ENCODE assay signal across 10 cellular contexts in genomic region chr5:168314735-168315411, GRCh38. TPM values are rescaled to one million over a fixed set of nuclear protein-coding genes. Genes with fewer than 3 reads are reported as not detected.
DNase-seq lines count a peak whose midpoint lies in the region; ATAC-seq and TF ChIP-seq lines count a peak whose summit lies in the region.
"Had no signal": no experiment of that assay in that cellular context is flagged by ENCODE, and none has a peak within 500 bp of the region (broad histone marks: within the 10 kb centered on the region; RNA-seq: fewer than 3 reads in every experiment).

No MANE protein-coding gene starts in this region.

- no peak overlapping the region for H3K23ac ChIP-seq in neuronal stem cell (ENCODE audit: low read depth, low read length, poor library complexity)

- no peak overlapping the region for H3K4ac ChIP-seq in neuronal stem cell (ENCODE audit: low read length)

- DNase-seq in DMS53 treated with DMSO at 0.1 percent for 48 hours (lab: John Stamatoyannopoulos, UW; ENCODE audit: unreplicated experiment) (peak; percentile 83), Panc1 (ENCODE audit: low read depth, low spot score) (peak; percentile 47), fibroblast of lung (ENCODE audit: low read depth in 2 of 2) (peak; percentile 91 to 97), neural progenitor cell (ENCODE audit: low spot score) (no peak), hypothalamus (lab: John Stamatoyannopoulos, UW) (no peak), Ammon's horn (ENCODE audit: low spot score) (no peak), neuronal stem cell (ENCODE audit: low spot score) (no peak)
- no peak for DNase-seq in activated naive CD8-positive, alpha-beta T cell treated with anti-CD3 and anti-CD28 coated beads, Interleukin-2, amount 50 U/mL, for 24 hours
- DNase-seq: activated CD8-positive, alpha-beta T cell treated with anti-CD3 and anti-CD28 coated beads, Interleukin-2, amount 10 ng/mL, durations not matched to agents 7 days and 5 days; NCI-H2171 had no signal

- H2BK15ac ChIP-seq in neuronal stem cell (ENCODE audit: low read length): no peak overlapping the region

- peaks cover 20% of the 10 kb centered on the region for H3F3A ChIP-seq in neural progenitor cell (ENCODE audit: low read depth)

- ATAC-seq in Panc1: peak; percentile 69
- no peak for ATAC-seq in activated naive CD8-positive, alpha-beta T cell treated with anti-CD3 and anti-CD28 coated beads, Interleukin-2, amount 50 U/mL, for 24 hours
- ATAC-seq: activated CD8-positive, alpha-beta T cell treated with anti-CD3 and anti-CD28 coated beads, Interleukin-2, amount 10 ng/mL, durations not matched to agents 7 days and 5 days had no signal

- WGBS in neuronal stem cell (ENCODE audit: extremely low coverage in 2 of 2, insufficient read length in 2 of 2, insufficient replicate concordance in 1 of 2), 2 donors: no CpG with 5 or more reads among the region's 12 CpGs

- H3K36me3 Mint-ChIP-seq in neural progenitor cell: no peaks in the 10 kb centered on the region
- H3K36me3 Mint-ChIP-seq in activated naive CD8-positive, alpha-beta T cell treated with anti-CD3 and anti-CD28 coated beads, Interleukin-2, amount 50 U/mL, for 24 hours (ENCODE audit: low read depth): no peaks in the 10 kb centered on the region

- no peaks in the 10 kb centered on the region for H3K79me2 ChIP-seq in fibroblast of lung (ENCODE audit: control insufficient read depth, insufficient read depth, low read length)
- H3K79me2 ChIP-seq in neural progenitor cell (ENCODE audit: low read depth): peaks cover 9% of the 10 kb centered on the region

- H3K79me1 ChIP-seq in neuronal stem cell (ENCODE audit: low read depth, low read length): peaks cover 2% of the 10 kb centered on the region

- peak overlapping the region; percentile 29; the same call in 1 of the 2 replicates for H3K27ac ChIP-seq in Panc1 (ENCODE audit: low read length)
- peak overlapping the region; percentile 60 for H3K27ac ChIP-seq in fibroblast of lung (ENCODE audit: insufficient read depth, low read length)
- no peak overlapping the region for H3K27ac ChIP-seq in neural progenitor cell
- H3K27ac ChIP-seq in neuronal stem cell (replicated peaks; ENCODE audit: low read length): no peak overlapping the region

- H4K20me1 ChIP-seq in fibroblast of lung (ENCODE audit: control insufficient read depth, extremely low read depth, insufficient read depth, low read length) (no peaks in the 10 kb centered on the region), neural progenitor cell (ENCODE audit: low read depth) (no peaks in the 10 kb centered on the region)

- H3K9ac ChIP-seq in fibroblast of lung (ENCODE audit: insufficient read depth, low read length) (peak overlapping the region; percentile 4), neural progenitor cell (no peak overlapping the region), neuronal stem cell (ENCODE audit: low read depth, low read length, poor library complexity) (no peak overlapping the region)

- in situ Hi-C loops in Panc1 (cut with HindIII; ENCODE audit: low pct_unique_long_range_greater_than_20kb, low sequenced_read_pairs): no loop called here

- peak overlapping the region; percentile 69 for H3K4me3 Mint-ChIP-seq in neural progenitor cell
- H3K4me3 Mint-ChIP-seq in activated naive CD8-positive, alpha-beta T cell treated with anti-CD3 and anti-CD28 coated beads, Interleukin-2, amount 50 U/mL, for 24 hours: no peak overlapping the region
- H3K4me3 Mint-ChIP-seq: activated CD8-positive, alpha-beta T cell treated with anti-CD3 and anti-CD28 coated beads, Interleukin-2, amount 10 ng/mL, durations not matched to agents 7 days and 5 days had no signal

- no peak overlapping the region for H2BK12ac ChIP-seq in neuronal stem cell (ENCODE audit: low read length)

- CTCF ChIA-PET in Panc1 (lab: Charles Lee): no interaction called here

- peak overlapping the region; percentile 92 for H3K27ac Mint-ChIP-seq in neural progenitor cell
- H3K27ac Mint-ChIP-seq in activated naive CD8-positive, alpha-beta T cell treated with anti-CD3 and anti-CD28 coated beads, Interleukin-2, amount 50 U/mL, for 24 hours: no peak overlapping the region
- H3K27ac Mint-ChIP-seq: activated CD8-positive, alpha-beta T cell treated with anti-CD3 and anti-CD28 coated beads, Interleukin-2, amount 10 ng/mL, durations not matched to agents 7 days and 5 days had no signal

- POLR2A ChIA-PET in Panc1 (lab: Charles Lee): interaction anchor here (0.6 to 0.7 kb wide), 3 partner anchors 33 to 995 kb away, joined by 5 to 8 read pairs (median 8); no protein-coding TSS in a partner anchor

- peaks cover 28% of the 10 kb centered on the region for H3K4me1 ChIP-seq in Panc1 (ENCODE audit: control insufficient read depth, insufficient read depth, low read length)
- H3K4me1 ChIP-seq in fibroblast of lung (ENCODE audit: control insufficient read depth, extremely low read depth, insufficient read depth, low read length): peaks cover 32% of the 10 kb centered on the region
- peaks cover 28% of the 10 kb centered on the region for H3K4me1 ChIP-seq in neural progenitor cell
- peaks cover 25 to 40% of the 10 kb centered on the region in 2 donors for H3K4me1 ChIP-seq in neuronal stem cell (ENCODE audit: control insufficient read depth in 2 of 2, insufficient read depth in 1 of 2, low read depth in 1 of 2, low read length in 2 of 2)

- no peak overlapping the region for H2BK5ac ChIP-seq in neuronal stem cell (ENCODE audit: low read length)

- no peak overlapping the region for H4K8ac ChIP-seq in neuronal stem cell (ENCODE audit: low read depth, low read length)

- no peak overlapping the region for H2BK120ac ChIP-seq in neuronal stem cell (ENCODE audit: low read depth, low read length)

- H3K4me1 Mint-ChIP-seq in neural progenitor cell: peaks cover 54% of the 10 kb centered on the region
- no peaks in the 10 kb centered on the region for H3K4me1 Mint-ChIP-seq in activated naive CD8-positive, alpha-beta T cell treated with anti-CD3 and anti-CD28 coated beads, Interleukin-2, amount 50 U/mL, for 24 hours

- H3K14ac ChIP-seq in neuronal stem cell (ENCODE audit: low read length): no peak overlapping the region

- no peak overlapping the region for H4K91ac ChIP-seq in neuronal stem cell (ENCODE audit: low read depth, low read length, poor library complexity)

- H3K9me3 Mint-ChIP-seq in neural progenitor cell: no peaks in the 10 kb centered on the region
- no peaks in the 10 kb centered on the region for H3K9me3 Mint-ChIP-seq in activated naive CD8-positive, alpha-beta T cell treated with anti-CD3 and anti-CD28 coated beads, Interleukin-2, amount 50 U/mL, for 24 hours

- H3K4me3 ChIP-seq in Panc1 (ENCODE audit: low read depth in 2 of 2, low read length in 2 of 2) (no peak overlapping the region), fibroblast of lung (replicated peaks in 1 of 4; ENCODE audit: control extremely low read depth in 1 of 4, insufficient read depth in 1 of 4, low read depth in 3 of 4, low read length in 4 of 4) (no peak overlapping the region), neural progenitor cell (no peak overlapping the region), neuronal stem cell (ENCODE audit: low read length in 2 of 2) (no peak overlapping the region)

- H3K36me3 ChIP-seq in Panc1 (ENCODE audit: control insufficient read depth, insufficient read depth, low read length) (no peaks in the 10 kb centered on the region), fibroblast of lung (ENCODE audit: control insufficient read depth, insufficient read depth, low read length) (no peaks in the 10 kb centered on the region), neural progenitor cell (no peaks in the 10 kb centered on the region), neuronal stem cell (replicated peaks in 1 of 2; ENCODE audit: control insufficient read depth in 2 of 2, insufficient read depth in 2 of 2, low read length in 2 of 2) (no peaks in the 10 kb centered on the region)

- H3K9me3 ChIP-seq in Panc1 (ENCODE audit: control insufficient read depth, insufficient read depth, low read depth, low read length) (no peaks in the 10 kb centered on the region), fibroblast of lung (ENCODE audit: control insufficient read depth, insufficient read depth, low read depth, low read length) (no peaks in the 10 kb centered on the region), neural progenitor cell (ENCODE audit: low read depth) (no peaks in the 10 kb centered on the region), neuronal stem cell (replicated peaks in 1 of 2; ENCODE audit: control insufficient read depth in 2 of 2, insufficient read depth in 1 of 2, low read depth in 1 of 2, low read length in 2 of 2) (no peaks in the 10 kb centered on the region)

- no peaks in the 10 kb centered on the region for H3K27me3 Mint-ChIP-seq in neural progenitor cell (ENCODE audit: insufficient read depth, low read depth)
- no peaks in the 10 kb centered on the region for H3K27me3 Mint-ChIP-seq in activated naive CD8-positive, alpha-beta T cell treated with anti-CD3 and anti-CD28 coated beads, Interleukin-2, amount 50 U/mL, for 24 hours

- H3K18ac ChIP-seq in neuronal stem cell (ENCODE audit: low read length): no peak overlapping the region

- H3K27me3 ChIP-seq in Panc1 (ENCODE audit: control insufficient read depth, insufficient read depth, low read length): no peaks in the 10 kb centered on the region
- H3K27me3 ChIP-seq in fibroblast of lung (ENCODE audit: control insufficient read depth, insufficient read depth, low read length): no peaks in the 10 kb centered on the region
- H3K27me3 ChIP-seq in neural progenitor cell: no peaks in the 10 kb centered on the region
- no peaks in the 10 kb centered on the region for H3K27me3 ChIP-seq in neuronal stem cell (ENCODE audit: control insufficient read depth in 3 of 3, insufficient read depth in 3 of 3, low read depth in 1 of 3, low read length in 3 of 3)

- H2AFZ ChIP-seq in fibroblast of lung (ENCODE audit: low read length) (no peak overlapping the region), neural progenitor cell (replicated peaks) (no peak overlapping the region), neuronal stem cell (ENCODE audit: low read length) (no peak overlapping the region)

- intact Hi-C loops in Panc1 (cut with micrococcal nuclease; ENCODE audit: unreplicated experiment): no loop called here

- BruUV-seq in Panc1 (replicated peaks; lab: Mats Ljungman, UMichigan): no TSS peak

- no peak overlapping the region for H2AK5ac ChIP-seq in neuronal stem cell (ENCODE audit: low read depth, low read length)

- H3K4me2 ChIP-seq in fibroblast of lung (ENCODE audit: extremely low read depth, insufficient read depth, low read length) (peak overlapping the region; percentile 51), neural progenitor cell (peak overlapping the region; percentile 48), neuronal stem cell (ENCODE audit: insufficient read depth, low read length, poor library complexity, severe bottlenecking) (no peak overlapping the region)

- TF ChIP-seq CTCF in Panc1 (IDR thresholded peaks at IDR 0.05): no peak
- TF ChIP-seq CTCF in fibroblast of lung (conservative IDR thresholded peaks at IDR 0.05 in 1 of 2, IDR thresholded peaks at IDR 0.05 in 1 of 2; ENCODE audit: low read depth in 1 of 2, low read length in 2 of 2): no peak
- TF ChIP-seq CTCF in neural progenitor cell (IDR thresholded peaks at IDR 0.05): no peak

RNA-seq across cellular contexts. Expression of gene WWC1, which starts 23.4 kb away (rescaled TPM):
- total RNA-seq in Panc1 (2021; ENCODE audit: unreplicated experiment): 29.4 TPM
- 21.0 TPM for polyA plus RNA-seq in Panc1 (2012; ENCODE audit: insufficient read length)
- 2.5 and 4.9 TPM in 2 replicates for total RNA-seq in fibroblast of lung
- 3.2 and 3.3 TPM in 2 replicates for polyA plus RNA-seq in fibroblast of lung
- 4.2 and 5.5 TPM in 2 replicates for polyA plus RNA-seq in fibroblast of lung (2012)
- 10.0 and 12.1 TPM in 2 replicates for polyA minus RNA-seq in fibroblast of lung (ENCODE audit: low replicate concordance)
- 6.3 and 6.7 TPM in 2 replicates for total RNA-seq in neural progenitor cell (ENCODE audit: low replicate concordance)
- polyA plus RNA-seq in neuronal stem cell (2013, experiment 1 of 2): 11.4 TPM
- 12.7 TPM for polyA plus RNA-seq in neuronal stem cell (2013, experiment 2 of 2)
- total RNA-seq: activated CD8-positive, alpha-beta T cell treated with anti-CD3 and anti-CD28 coated beads, Interleukin-2, amount 10 ng/mL, durations not matched to agents 7 days and 5 days had no signal

Comparison
In these comparisons a context has a peak if more than half of its experiments do, and no peak if none do; other contexts are left out.
1. DNase-seq: peak in DMS53 treated with DMSO at 0.1 percent for 48 hours (single experiment), Panc1 (single experiment) and fibroblast of lung (2 of 2); none in neural progenitor cell (single experiment), activated naive CD8-positive, alpha-beta T cell treated with anti-CD3 and anti-CD28 coated beads, Interleukin-2, amount 50 U/mL, for 24 hours (single experiment), hypothalamus (0 of 51), Ammon's horn (single experiment) and neuronal stem cell (single experiment).
2. H3K27ac ChIP-seq: peak in Panc1 (single experiment) and fibroblast of lung (single experiment); none in neural progenitor cell (single experiment) and neuronal stem cell (single experiment).